In the genomic region with DNA sequence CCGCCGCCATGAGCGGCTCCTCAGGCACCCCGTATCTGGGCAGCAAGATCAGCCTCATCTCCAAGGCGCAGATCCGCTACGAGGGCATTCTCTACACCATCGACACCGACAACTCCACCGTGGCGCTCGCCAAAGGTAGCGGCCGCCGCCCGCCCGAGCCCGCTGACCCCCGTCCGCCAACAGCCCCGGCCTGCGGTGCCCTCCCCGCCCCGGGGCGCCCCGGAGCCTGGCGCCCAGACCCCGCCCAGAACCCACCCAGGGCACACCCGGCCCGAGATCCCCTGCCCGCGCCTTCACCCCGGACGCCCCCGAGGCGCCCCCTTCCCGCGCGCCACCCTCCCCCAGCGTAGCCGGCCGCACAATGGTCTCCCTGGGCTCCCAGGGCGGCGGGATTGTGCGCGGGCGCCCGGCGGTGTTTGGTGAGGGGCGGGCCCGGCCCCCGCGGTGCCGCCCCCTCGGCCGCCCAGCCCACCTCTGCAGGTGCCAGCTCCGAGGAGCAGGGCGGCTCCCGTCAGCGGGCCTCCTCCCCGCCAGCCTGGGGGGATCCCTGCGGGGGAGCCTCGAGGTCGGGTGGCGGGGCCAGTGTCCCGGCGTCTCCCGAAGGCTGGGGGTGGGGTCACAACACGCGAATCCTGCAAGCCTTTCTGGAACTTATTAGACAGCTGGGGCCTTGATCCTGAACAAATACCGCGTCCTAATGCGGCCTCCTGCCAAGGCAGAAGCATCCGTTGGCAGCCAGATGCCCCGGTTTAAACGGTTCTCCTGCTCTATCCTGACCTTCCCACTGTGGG, we compare ENCODE assay signal across 8 cellular contexts. TPM values are rescaled to one million over a fixed set of nuclear protein-coding genes. Genes with fewer than 3 reads are reported as not detected.
DNase-seq lines count a peak whose midpoint lies in the region; ATAC-seq and TF ChIP-seq lines count a peak whose summit lies in the region.

No MANE protein-coding gene starts in this region.

- intact Hi-C loops in Caco-2 (cut with micrococcal nuclease; ENCODE audit: unreplicated experiment) = loop anchor here (1.0 to 5.0 kb wide), 4 partner anchors 14 to 111 kb away; partner anchors contain the start of genes PSMA7 and SS18L1
- intact Hi-C loops in left colon (cut with DNase I, micrococcal nuclease) = loop anchor here in 1 of 2 donors (5.0 kb wide), 1 partner anchor 56 kb away; the partner anchor contains the start of gene TAF4

- CTCF ChIA-PET in Caco-2 (lab: Charles Lee) = interaction anchor here (1.0 to 2.6 kb wide), 5 partner anchors 15 to 112 kb away, joined by 3 to 26 read pairs (median 5); partner anchors contain the start of genes PSMA7 and TAF4

- POLR2A ChIA-PET in Caco-2 (lab: Charles Lee) = interaction anchor here (0.6 to 2.2 kb wide), 7 partner anchors 17 to 672 kb away, joined by 3 to 67 read pairs (median 5); partner anchors contain the start of genes ADRM1 and TAF4

- ATAC-seq in GM19397 (IDR thresholded peaks at IDR 0.05; ENCODE audit: unreplicated experiment) = peak; percentile 20
- peak; percentile 2 for ATAC-seq in HG03571 (IDR thresholded peaks at IDR 0.05; ENCODE audit: unreplicated experiment)
- ATAC-seq in left colon = peak; percentile 26
- ATAC-seq in stimulated activated naive B cell treated with anti-CD40 and anti-IgM and Interleukin-4, amounts not matched to agents 10 μg/mL and 1 μg/mL and 100 μg/mL, for 72 hours (replicated peaks) = peak; percentile 6 to 7

- H3K4me3 ChIP-seq in Caco-2 (ENCODE audit: low read depth, low read length) (peak overlapping the region; percentile 96), SJSA1 (peak overlapping the region; percentile 64), brain microvascular endothelial cell (ENCODE audit: low read depth, low read length) (peak overlapping the region; percentile 79)

- peaks cover 46% of the 10 kb centered on the region for H3K36me3 Mint-ChIP-seq in Caco-2 (ENCODE audit: insufficient read depth, unreplicated experiment)
- H3K36me3 Mint-ChIP-seq in stimulated activated naive B cell treated with anti-CD40 and anti-IgM and Interleukin-4, amounts not matched to agents 10 μg/mL and 1 μg/mL and 100 μg/mL, for 72 hours = peaks cover 23 to 24% of the 10 kb centered on the region in 2 donors

- no peaks in the 10 kb centered on the region for H3K9me3 Mint-ChIP-seq in Caco-2 (ENCODE audit: unreplicated experiment)
- H3K9me3 Mint-ChIP-seq in stimulated activated naive B cell treated with anti-CD40 and anti-IgM and Interleukin-4, amounts not matched to agents 10 μg/mL and 1 μg/mL and 100 μg/mL, for 72 hours = no peaks in the 10 kb centered on the region

- H3K27ac Mint-ChIP-seq in Caco-2 (ENCODE audit: unreplicated experiment) = peak overlapping the region; percentile 65
- peak overlapping the region; percentile 65 for H3K27ac Mint-ChIP-seq in stimulated activated naive B cell treated with anti-CD40 and anti-IgM and Interleukin-4, amounts not matched to agents 10 μg/mL and 1 μg/mL and 100 μg/mL, for 72 hours

- peaks cover 28% of the 10 kb centered on the region for H3K4me1 Mint-ChIP-seq in Caco-2 (ENCODE audit: low read depth, unreplicated experiment)
- peaks cover 23 to 30% of the 10 kb centered on the region in 2 donors for H3K4me1 Mint-ChIP-seq in stimulated activated naive B cell treated with anti-CD40 and anti-IgM and Interleukin-4, amounts not matched to agents 10 μg/mL and 1 μg/mL and 100 μg/mL, for 72 hours

- BruUV-seq in Caco-2 (replicated peaks; lab: Mats Ljungman, UMichigan) = no TSS peak

- in situ Hi-C loops in brain microvascular endothelial cell (cut with HindIII; ENCODE audit: low pct_ligation_motif_present, low sequenced_read_pairs) = no loop called here

- no peaks in the 10 kb centered on the region for H3K9me3 ChIP-seq in Caco-2
- no peaks in the 10 kb centered on the region for H3K9me3 ChIP-seq in SJSA1 (replicated peaks)

- H3K36me3 ChIP-seq in Caco-2 (ENCODE audit: control insufficient read depth, insufficient read depth, low read length) (peaks cover 24% of the 10 kb centered on the region), SJSA1 (peaks cover 49% of the 10 kb centered on the region), brain microvascular endothelial cell (replicated peaks) (peaks cover 31% of the 10 kb centered on the region)

- DNase-seq in Caco-2 (peak; percentile 70 to 87), SJSA1 (ENCODE audit: low read depth in 1 of 2, low spot score in 2 of 2) (peak in 1 of 2 experiments; percentile 25), brain microvascular endothelial cell (no peak), left colon (peak in 1 of 2 donors; percentile 61), NK-92 (lab: John Stamatoyannopoulos, UW; ENCODE audit: unreplicated experiment) (no peak)
- peak; percentile 19 for DNase-seq in stimulated activated naive B cell treated with anti-CD40 and anti-IgM and Interleukin-4, amounts not matched to agents 10 μg/mL and 1 μg/mL and 100 μg/mL, for 72 hours

- H3K4me1 ChIP-seq in Caco-2 = peaks cover 19% of the 10 kb centered on the region
- H3K4me1 ChIP-seq in SJSA1 (replicated peaks) = peaks cover 10% of the 10 kb centered on the region

- no peak for TF ChIP-seq CTCF in Caco-2 (IDR thresholded peaks at IDR 0.05; ENCODE audit: insufficient read depth in 1 of 2, low read depth in 1 of 2, low read length in 1 of 2, severe bottlenecking in 1 of 2, unreplicated experiment in 1 of 2)
- TF ChIP-seq CTCF in brain microvascular endothelial cell (IDR thresholded peaks at IDR 0.05; ENCODE audit: low read depth, low read length, missing control alignments) = no peak

- no peak overlapping the region for H3K27ac ChIP-seq in SJSA1
- peak overlapping the region; percentile 54 for H3K27ac ChIP-seq in brain microvascular endothelial cell

- H3K27me3 Mint-ChIP-seq in Caco-2 (ENCODE audit: insufficient read depth, unreplicated experiment) = peaks cover 4% of the 10 kb centered on the region
- H3K27me3 Mint-ChIP-seq in stimulated activated naive B cell treated with anti-CD40 and anti-IgM and Interleukin-4, amounts not matched to agents 10 μg/mL and 1 μg/mL and 100 μg/mL, for 72 hours = no peaks in the 10 kb centered on the region

- H3K27me3 ChIP-seq in Caco-2 (replicated peaks; ENCODE audit: control insufficient read depth, insufficient read depth, low read length) (no peaks in the 10 kb centered on the region), SJSA1 (replicated peaks) (peaks cover 8% of the 10 kb centered on the region), brain microvascular endothelial cell (replicated peaks) (no peaks in the 10 kb centered on the region)

- H3K4me3 Mint-ChIP-seq in Caco-2 (ENCODE audit: unreplicated experiment) = peak overlapping the region; percentile 76
- H3K4me3 Mint-ChIP-seq in stimulated activated naive B cell treated with anti-CD40 and anti-IgM and Interleukin-4, amounts not matched to agents 10 μg/mL and 1 μg/mL and 100 μg/mL, for 72 hours = peak overlapping the region; percentile 81 to 85

RNA-seq across cellular contexts. Expression of gene LSM14B, which starts 0.6 kb away (rescaled TPM):
- total RNA-seq in Caco-2 (2022) (143 and 154 TPM in 2 replicates), left colon (10 to 100 TPM; 33.0 to 36.3 TPM)
- 21.1 and 33.2 TPM in 2 replicates for total RNA-seq in SJSA1 (2014; rRNA removed; shearing (Covaris generic))

RNA-seq across cellular contexts. Expression of gene PSMA7, which starts 20.3 kb away (rescaled TPM):
- total RNA-seq in Caco-2 (2022) (702 and 760 TPM in 2 replicates), left colon (100 to 1,000 TPM; 148 to 178 TPM)
- 782 and 1,103 TPM in 2 replicates for total RNA-seq in SJSA1 (2014; rRNA removed; shearing (Covaris generic))

RNA-seq across cellular contexts. Expression of gene SS18L1, which starts 20.7 kb away (rescaled TPM):
- total RNA-seq in Caco-2 (2022) (46.4 and 52.1 TPM in 2 replicates), left colon (10 to 100 TPM; 11.3 to 17.2 TPM)
- 5.2 and 14.2 TPM in 2 replicates for total RNA-seq in SJSA1 (2014; rRNA removed; shearing (Covaris generic))

RNA-seq across cellular contexts. Expression of gene TAF4, which starts 57.2 kb away (rescaled TPM):
- total RNA-seq in Caco-2 (2022) (94.9 and 98.2 TPM in 2 replicates), left colon (10 to 100 TPM; 22.1 to 28.2 TPM)
- 0.38 and 7.1 TPM in 2 replicates for total RNA-seq in SJSA1 (2014; rRNA removed; shearing (Covaris generic))

RNA-seq across cellular contexts. Expression of gene MTG2, which starts 60.0 kb away (rescaled TPM):
- total RNA-seq in Caco-2 (2022) = 110 and 111 TPM in 2 replicates
- total RNA-seq in SJSA1 (2014; rRNA removed; shearing (Covaris generic)) = 23.9 and 31.4 TPM in 2 replicates
- 10 to 100 TPM; 26.3 to 34.3 TPM for total RNA-seq in left colon

Comparison
In these comparisons a context has a peak if more than half of its experiments do, and no peak if none do; other contexts are left out.
1. DNase-seq: peak in Caco-2 (2 of 2) and stimulated activated naive B cell treated with anti-CD40 and anti-IgM and Interleukin-4, amounts not matched to agents 10 μg/mL and 1 μg/mL and 100 μg/mL, for 72 hours (single experiment); none in brain microvascular endothelial cell (single experiment) and NK-92 (single experiment).
2. Peak in every context shown above with its lines, with median percentiles within 50 percentile points of each other: H3K4me3 ChIP-seq and ATAC-seq.